In genomic region chr17:3635474-3636153, GRCh38 we compare ENCODE assay signal across 8 cellular contexts. TPM values are rescaled to one million over a fixed set of nuclear protein-coding genes. Genes with fewer than 3 reads are reported as not detected.
A peak's percentile ranks its signal among the peaks of the same experiment; 100 is the strongest.
DNase-seq lines count a peak whose midpoint lies in the region; TF ChIP-seq lines count a peak whose summit lies in the region.

No MANE protein-coding gene starts in this region.

- peak in 1 of 6 experiments; percentile 4 for TF ChIP-seq CTCF in Peyer's patch (IDR thresholded peaks at IDR 0.05)
- no peak for TF ChIP-seq CTCF in epithelial cell of proximal tubule (conservative IDR thresholded peaks at IDR 0.05; ENCODE audit: low read depth, low read length)
- TF ChIP-seq CTCF in neural progenitor cell (IDR thresholded peaks at IDR 0.05), result no peak

- H3K4me1 Mint-ChIP-seq in neural progenitor cell, result peaks cover 36% of the 10 kb centered on the region

- H3K27ac ChIP-seq in Peyer's patch (peak overlapping the region; percentile 89 to 97 (median 96)), neural progenitor cell (no peak overlapping the region)

- peak overlapping the region; percentile 76 for H3K4me2 ChIP-seq in neural progenitor cell

- H2AFZ ChIP-seq in neural progenitor cell (replicated peaks), result peak overlapping the region; percentile 91

- H3K36me3 ChIP-seq in Peyer's patch (peaks cover 0 to 17% (median 0%) of the 10 kb centered on the region in 3 donors), neural progenitor cell (no peaks in the 10 kb centered on the region)

- H3K9me3 ChIP-seq in Peyer's patch (no peaks in the 10 kb centered on the region), neural progenitor cell (ENCODE audit: low read depth) (no peaks in the 10 kb centered on the region)

- DNase-seq in NCI-H2171 treated with DMSO at 0.1 percent for 48 hours (lab: John Stamatoyannopoulos, UW), result peak; percentile 45
- no peak for DNase-seq in NCI-H2171 (lab: John Stamatoyannopoulos, UW)
- DNase-seq in Peyer's patch, result peak in 2 of 3 donors; percentile 76 to 80
- DNase-seq in epithelial cell of proximal tubule (ENCODE audit: low read depth), result peak; percentile 60
- no peak for DNase-seq in neural progenitor cell (ENCODE audit: low spot score)
- DNase-seq in SIG-M5 treated with dmso at 0.1 percent for 504 hours (lab: John Stamatoyannopoulos, UW; ENCODE audit: unreplicated experiment), result no peak
- DNase-seq in C1 segment of cervical spinal cord (lab: John Stamatoyannopoulos, UW), result no peak
- DNase-seq in DMS153 (lab: John Stamatoyannopoulos, UW), result no peak

- H3K27me3 ChIP-seq in Peyer's patch, result no peaks in the 10 kb centered on the region
- H3K27me3 ChIP-seq in neural progenitor cell, result no peaks in the 10 kb centered on the region

- H3K4me3 Mint-ChIP-seq in neural progenitor cell, result peak overlapping the region; percentile 98

- peaks cover 38% of the 10 kb centered on the region for H3K79me2 ChIP-seq in neural progenitor cell (ENCODE audit: low read depth)

- peak overlapping the region; percentile 88 for H3K27ac Mint-ChIP-seq in neural progenitor cell

- peaks cover 9% of the 10 kb centered on the region for H4K20me1 ChIP-seq in neural progenitor cell (ENCODE audit: low read depth)

- H3F3A ChIP-seq in neural progenitor cell (ENCODE audit: low read depth), result no peaks in the 10 kb centered on the region

- peak overlapping the region; percentile 50 for H3K9ac ChIP-seq in neural progenitor cell

- H3K27me3 Mint-ChIP-seq in neural progenitor cell (ENCODE audit: insufficient read depth, low read depth), result peaks cover 5% of the 10 kb centered on the region

- peaks cover 4 to 26% (median 4%) of the 10 kb centered on the region in 4 donors for H3K4me1 ChIP-seq in Peyer's patch
- peaks cover 8% of the 10 kb centered on the region for H3K4me1 ChIP-seq in neural progenitor cell

- H3K4me3 ChIP-seq in Peyer's patch, result peak overlapping the region; percentile 76 to 97 (median 88)
- peak overlapping the region; percentile 96 for H3K4me3 ChIP-seq in epithelial cell of proximal tubule (ENCODE audit: low read depth, low read length)
- H3K4me3 ChIP-seq in neural progenitor cell, result peak overlapping the region; percentile 98

- no peak for TF ChIP-seq POLR2A in Peyer's patch (IDR thresholded peaks at IDR 0.05)

- peaks cover 8% of the 10 kb centered on the region for H3K36me3 Mint-ChIP-seq in neural progenitor cell

- H3K9me3 Mint-ChIP-seq in neural progenitor cell, result no peaks in the 10 kb centered on the region

RNA-seq across cellular contexts. Expression of gene SHPK, which starts 0.4 kb away (rescaled TPM):
- total RNA-seq in Peyer's patch, result 10 to 100 TPM in 3 of 4 donors, 1 to 10 TPM in 1; 5.8 to 83.8 (median 44.9) TPM
- 18.1 and 23.5 TPM in 2 replicates for total RNA-seq in epithelial cell of proximal tubule
- total RNA-seq in neural progenitor cell (ENCODE audit: low replicate concordance), result 23.4 and 33.4 TPM in 2 replicates

RNA-seq across cellular contexts. Expression of gene CTNS, which starts 0.9 kb away (rescaled TPM):
- total RNA-seq in Peyer's patch, result 10 to 100 TPM; 21.5 to 30.1 (median 27.7) TPM
- 5.9 and 18.2 TPM in 2 replicates for total RNA-seq in epithelial cell of proximal tubule
- total RNA-seq in neural progenitor cell (ENCODE audit: low replicate concordance), result 9.4 and 9.9 TPM in 2 replicates

RNA-seq across cellular contexts. Expression of gene TRPV1, which starts 26.4 kb away (rescaled TPM):
- total RNA-seq in Peyer's patch (10 to 100 TPM; 13.2 to 56.8 (median 36.3) TPM), epithelial cell of proximal tubule (0.87 and 1.7 TPM in 2 replicates), neural progenitor cell (ENCODE audit: low replicate concordance) (4.0 and 4.2 TPM in 2 replicates)

RNA-seq across cellular contexts. Expression of gene TAX1BP3, which starts 32.8 kb away (rescaled TPM):
- total RNA-seq in Peyer's patch, result 100 to 1,000 TPM; 113 to 386 (median 239) TPM
- 426 and 444 TPM in 2 replicates for total RNA-seq in epithelial cell of proximal tubule
- total RNA-seq in neural progenitor cell (ENCODE audit: low replicate concordance), result 27.3 and 56.7 TPM in 2 replicates

RNA-seq across cellular contexts. Expression of gene EMC6, which starts 33.0 kb away (rescaled TPM):
- 10 to 100 TPM; 12.6 to 28.1 (median 21.0) TPM for total RNA-seq in Peyer's patch
- total RNA-seq in epithelial cell of proximal tubule, result 25.6 and 43.7 TPM in 2 replicates
- 20.0 and 53.1 TPM in 2 replicates for total RNA-seq in neural progenitor cell (ENCODE audit: low replicate concordance)

Comparison
In these comparisons a context has a peak if more than half of its experiments do, and no peak if none do; other contexts are left out.
1. DNase-seq: peak in NCI-H2171 treated with DMSO at 0.1 percent for 48 hours (single experiment), Peyer's patch (2 of 3) and epithelial cell of proximal tubule (single experiment); none in NCI-H2171 (single experiment), neural progenitor cell (single experiment), SIG-M5 treated with dmso at 0.1 percent for 504 hours (single experiment), C1 segment of cervical spinal cord (0 of 14) and DMS153 (single experiment).
2. Peak in every context shown above with its lines, with median percentiles within 50 percentile points of each other: H3K4me3 ChIP-seq.